31 cellular contexts compared by ENCODE assay signal in genomic region chr6:33712914-33713313, GRCh38. TPM values are rescaled to one million over a fixed set of nuclear protein-coding genes. Genes with fewer than 3 reads are reported as not detected.
"Had no signal": no experiment of that assay in that cellular context is flagged by ENCODE, and none has a peak within 500 bp of the region (broad histone marks: within the 10 kb centered on the region; RNA-seq: fewer than 3 reads in every experiment).

No MANE protein-coding gene starts in this region.

- ATAC-seq: esophagus mucosa; gastrocnemius medialis; left lobe of liver; naive thymus-derived CD4-positive, alpha-beta T cell; sciatic nerve; stimulated activated naive CD8-positive, alpha-beta T cell treated with anti-CD3 and anti-CD28 coated beads, Interleukin-15, amount 100 ng/mL, for 72 hours; upper lobe of right lung had no signal

- H3K27me3 ChIP-seq: colonic mucosa, gastrocnemius medialis, neutrophil, right atrium auricular region, suprapubic skin, transverse colon, upper lobe of right lung, vagina had no signal

- DNase-seq: colonic mucosa; effector CD8-positive, alpha-beta T cell; endodermal cell; foreskin fibroblast; gastrocnemius medialis; head of caudate nucleus; mesendoderm; midbrain; naive thymus-derived CD4-positive, alpha-beta T cell; stimulated activated CD4-positive, alpha-beta T cell treated with anti-CD3 and anti-CD28 coated beads, Interleukin-12 subunit alpha, Interleukin-12 subunit beta, amount 100 ng/mL, for 4 hours; stimulated activated CD4-positive, alpha-beta T cell treated with anti-CD3 and anti-CD28 coated beads, Interleukin-1b, Interleukin-23, amount 100 ng/mL, for 48 hours; stimulated activated CD4-positive, alpha-beta T cell treated with anti-CD3 and anti-CD28 coated beads, Interleukin-4, amount 100 ng/mL, for 1 hour; stimulated activated CD8-positive, alpha-beta memory T cell treated with anti-CD3 and anti-CD28 coated beads, Interleukin-4, amount 100 ng/mL, for 48 hours; stimulated activated naive CD4-positive, alpha-beta T cell; stimulated activated naive CD8-positive, alpha-beta T cell treated with anti-CD3 and anti-CD28 coated beads, Interleukin-15, amount 100 ng/mL, for 72 hours; transverse colon had no signal

- H3K27me3 Mint-ChIP-seq: dendritic cell treated with granulocyte-macrophage colony-stimulating factor and Interleukin-4, amounts not matched to agents 40 ng/mL and 50 ng/mL, for 4 days; progenitor cell of endocrine pancreas; stimulated activated naive CD8-positive, alpha-beta T cell treated with anti-CD3 and anti-CD28 coated beads, Interleukin-15, amount 100 ng/mL, for 72 hours had no signal

- H3K4me1 ChIP-seq: parathyroid adenoma had no signal

- H3K4me3 ChIP-seq: colonic mucosa, gastrocnemius medialis, right atrium auricular region, smooth muscle cell, suprapubic skin, transverse colon, upper lobe of right lung, vagina had no signal

- H3K27ac Mint-ChIP-seq: dendritic cell treated with granulocyte-macrophage colony-stimulating factor and Interleukin-4, amounts not matched to agents 40 ng/mL and 50 ng/mL, for 4 days; endodermal cell; progenitor cell of endocrine pancreas; stimulated activated naive CD8-positive, alpha-beta T cell treated with anti-CD3 and anti-CD28 coated beads, Interleukin-15, amount 100 ng/mL, for 72 hours had no signal

- H3K4me3 Mint-ChIP-seq: dendritic cell treated with granulocyte-macrophage colony-stimulating factor and Interleukin-4, amounts not matched to agents 40 ng/mL and 50 ng/mL, for 4 days; stimulated activated naive CD8-positive, alpha-beta T cell treated with anti-CD3 and anti-CD28 coated beads, Interleukin-15, amount 100 ng/mL, for 72 hours had no signal

- H3K27ac ChIP-seq: colonic mucosa, epithelial cell of prostate, neutrophil, parathyroid adenoma, right atrium auricular region, suprapubic skin, transverse colon, upper lobe of right lung, vagina had no signal

- H3K36me3 ChIP-seq: colonic mucosa, neutrophil, right atrium auricular region, transverse colon, upper lobe of right lung had no signal

- H3K9me3 ChIP-seq: colonic mucosa, gastrocnemius medialis, neutrophil, right atrium auricular region, suprapubic skin, transverse colon, upper lobe of right lung, vagina had no signal

- H3K9me3 Mint-ChIP-seq: dendritic cell treated with granulocyte-macrophage colony-stimulating factor and Interleukin-4, amounts not matched to agents 40 ng/mL and 50 ng/mL, for 4 days; endodermal cell; stimulated activated naive CD8-positive, alpha-beta T cell treated with anti-CD3 and anti-CD28 coated beads, Interleukin-15, amount 100 ng/mL, for 72 hours had no signal

RNA-seq across cellular contexts. Expression of gene IP6K3, which starts 33.8 kb away (rescaled TPM):
- total RNA-seq: endodermal cell; glomerular endothelial cell; lung microvascular endothelial cell; naive thymus-derived CD4-positive, alpha-beta T cell had no signal
